In genomic region chr20:60213126-60213893, GRCh38 we compare ENCODE assay signal across 20 cellular contexts.
"Had no signal": no experiment of that assay in that cellular context is flagged by ENCODE, and none has a peak within 500 bp of the region (broad histone marks: within the 10 kb centered on the region; RNA-seq: fewer than 3 reads in every experiment).

No MANE protein-coding gene starts in this region.

- DNase-seq: effector memory CD8-positive, alpha-beta T cell; foreskin melanocyte; heart left ventricle; hippocampal formation; left colon; naive thymus-derived CD4-positive, alpha-beta T cell; nephron progenitor cell; ovary; psoas muscle; spleen; stimulated activated CD4-positive, alpha-beta T cell treated with anti-CD3 and anti-CD28 coated beads, Interleukin-15, amount 100 ng/mL, for 24 hours; stimulated activated CD4-positive, alpha-beta T cell treated with anti-CD3 and anti-CD28 coated beads, Interleukin-1b, Interleukin-23, amount 100 ng/mL, for 48 hours; stimulated activated CD4-positive, alpha-beta T cell treated with anti-CD3 and anti-CD28 coated beads, Interleukin-4, amount 100 ng/mL, for 4 hours; stimulated activated naive B cell treated with anti-CD40 and anti-IgM and Interleukin-4, amounts not matched to agents 10 μg/mL and 1 μg/mL and 100 μg/mL, for 72 hours; stimulated activated naive CD8-positive, alpha-beta T cell treated with anti-CD3 and anti-CD28 coated beads, Interleukin-15, amount 100 ng/mL, for 72 hours; transverse colon had no signal

- H3K27me3 ChIP-seq: neutrophil, ovary had no signal

- H3K36me3 ChIP-seq: heart left ventricle, ovary, spleen, thoracic aorta, transverse colon had no signal

- H3K27ac ChIP-seq: epithelial cell of prostate, heart left ventricle, neutrophil, ovary, psoas muscle, spleen, thoracic aorta, transverse colon had no signal

- H3K36me3 Mint-ChIP-seq: naive thymus-derived CD4-positive, alpha-beta T cell; stimulated activated naive B cell treated with anti-CD40 and anti-IgM and Interleukin-4, amounts not matched to agents 10 μg/mL and 1 μg/mL and 100 μg/mL, for 72 hours had no signal

- H3K4me3 ChIP-seq: heart left ventricle, ovary, psoas muscle, spleen, thoracic aorta, transverse colon had no signal

- H3K4me1 Mint-ChIP-seq: stimulated activated naive B cell treated with anti-CD40 and anti-IgM and Interleukin-4, amounts not matched to agents 10 μg/mL and 1 μg/mL and 100 μg/mL, for 72 hours; stimulated activated naive CD8-positive, alpha-beta T cell treated with anti-CD3 and anti-CD28 coated beads, Interleukin-15, amount 100 ng/mL, for 72 hours had no signal

- H3K27ac Mint-ChIP-seq: effector memory CD8-positive, alpha-beta T cell; naive thymus-derived CD4-positive, alpha-beta T cell; nephron progenitor cell; stimulated activated naive B cell treated with anti-CD40 and anti-IgM and Interleukin-4, amounts not matched to agents 10 μg/mL and 1 μg/mL and 100 μg/mL, for 72 hours had no signal

- H3K27me3 Mint-ChIP-seq: stimulated activated naive B cell treated with anti-CD40 and anti-IgM and Interleukin-4, amounts not matched to agents 10 μg/mL and 1 μg/mL and 100 μg/mL, for 72 hours; stimulated activated naive CD8-positive, alpha-beta T cell treated with anti-CD3 and anti-CD28 coated beads, Interleukin-15, amount 100 ng/mL, for 72 hours had no signal

- H3K4me3 Mint-ChIP-seq: effector memory CD8-positive, alpha-beta T cell; naive thymus-derived CD4-positive, alpha-beta T cell; nephron progenitor cell; stimulated activated naive B cell treated with anti-CD40 and anti-IgM and Interleukin-4, amounts not matched to agents 10 μg/mL and 1 μg/mL and 100 μg/mL, for 72 hours; stimulated activated naive CD8-positive, alpha-beta T cell treated with anti-CD3 and anti-CD28 coated beads, Interleukin-15, amount 100 ng/mL, for 72 hours had no signal

- ATAC-seq: effector memory CD8-positive, alpha-beta T cell; heart left ventricle; left colon; naive thymus-derived CD4-positive, alpha-beta T cell; psoas muscle; sciatic nerve; stimulated activated naive B cell treated with anti-CD40 and anti-IgM and Interleukin-4, amounts not matched to agents 10 μg/mL and 1 μg/mL and 100 μg/mL, for 72 hours; stimulated activated naive CD8-positive, alpha-beta T cell treated with anti-CD3 and anti-CD28 coated beads, Interleukin-15, amount 100 ng/mL, for 72 hours had no signal

- H3K9me3 ChIP-seq: heart left ventricle, neutrophil, ovary, psoas muscle, spleen, thoracic aorta, transverse colon had no signal

- H3K9me3 Mint-ChIP-seq: effector memory CD8-positive, alpha-beta T cell; naive thymus-derived CD4-positive, alpha-beta T cell; nephron progenitor cell; stimulated activated naive B cell treated with anti-CD40 and anti-IgM and Interleukin-4, amounts not matched to agents 10 μg/mL and 1 μg/mL and 100 μg/mL, for 72 hours; stimulated activated naive CD8-positive, alpha-beta T cell treated with anti-CD3 and anti-CD28 coated beads, Interleukin-15, amount 100 ng/mL, for 72 hours had no signal

- H3K4me1 ChIP-seq: psoas muscle, transverse colon had no signal
